20 cellular contexts compared by ENCODE assay signal in genomic region chr20:55668659-55669058, GRCh38.
DNase-seq lines count a peak whose midpoint lies in the region; FAIRE-seq and TF ChIP-seq lines count a peak whose summit lies in the region.
"Had no signal": no experiment of that assay in that cellular context is flagged by ENCODE, and none has a peak within 500 bp of the region (broad histone marks: within the 10 kb centered on the region; RNA-seq: fewer than 3 reads in every experiment).

No MANE protein-coding gene starts in this region.

- TF ChIP-seq POLR2A in prostate gland (IDR thresholded peaks at IDR 0.05), result no peak

- H3K4me1 ChIP-seq in colonic mucosa, result peaks cover 3% of the 10 kb centered on the region
- H3K4me1 ChIP-seq in prostate gland (replicated peaks), result no peaks in the 10 kb centered on the region
- H3K4me1 ChIP-seq: A549, Caco-2 had no signal

- TF ChIP-seq CTCF in colonic mucosa (IDR thresholded peaks at IDR 0.05) (no peak), prostate gland (IDR thresholded peaks at IDR 0.05) (no peak)

- 58% methylated on average over 1 of the region's 1 CpG for whole genome bisulfite sequencing in prostate gland

- H3K9me3 ChIP-seq in colonic mucosa (no peaks in the 10 kb centered on the region), prostate gland (no peaks in the 10 kb centered on the region)
- H3K9me3 ChIP-seq: A549, Caco-2 had no signal

- H3K9ac ChIP-seq in colonic mucosa (ENCODE audit: low read depth in 2 of 2, low read length in 2 of 2), result no peak overlapping the region

- H3K36me3 ChIP-seq in colonic mucosa (no peaks in the 10 kb centered on the region), prostate gland (no peaks in the 10 kb centered on the region)

- FAIRE-seq in HTR-8/SVneo (lab: Jason Lieb, UNC), result peak; percentile 44
- FAIRE-seq: A549, D721Med, G401.6, GM12891, H54 had no signal

- intact Hi-C loops in colonic mucosa (cut with DNase I), result no loop called here
- intact Hi-C loops in prostate gland (cut with DNase I), result no loop called here

- H3K27ac ChIP-seq in colonic mucosa, result peak overlapping the region; percentile 18
- H3K27ac ChIP-seq in prostate gland, result no peak overlapping the region
- H3K27ac ChIP-seq: 22Rv1, A549, C4-2B, HL-60 had no signal

- H3K27me3 ChIP-seq in colonic mucosa (no peaks in the 10 kb centered on the region), prostate gland (replicated peaks; ENCODE audit: insufficient read depth) (no peaks in the 10 kb centered on the region)

- DNase-seq in HTR-8/SVneo (ENCODE audit: insufficient read length, low spot score), result no peak
- no peak for DNase-seq in colonic mucosa
- peak; percentile 49 for DNase-seq in left kidney (ENCODE audit: low read depth, low spot score)
- peak; percentile 1 for DNase-seq in retina
- DNase-seq in NCI-H2107 (lab: John Stamatoyannopoulos, UW), result no peak
- DNase-seq in hepatic stellate cell (ENCODE audit: low spot score), result no peak
- no peak for DNase-seq in prostate gland (ENCODE audit: low spot score)
- DNase-seq: AML-193; Caco-2; CD4-positive, alpha-beta T cell; HCEC 1CT had no signal

- H3K4me3 ChIP-seq in colonic mucosa, result no peak overlapping the region
- no peak overlapping the region for H3K4me3 ChIP-seq in prostate gland
- H3K4me3 ChIP-seq: A549, GM23338 had no signal

Comparison
In these comparisons a context has a peak if more than half of its experiments do, and no peak if none do; other contexts are left out.
1. DNase-seq: peak in left kidney (single experiment) and retina (single experiment); none in HTR-8/SVneo (single experiment), colonic mucosa (single experiment), NCI-H2107 (single experiment), hepatic stellate cell (single experiment) and prostate gland (single experiment).